Comparison of ENCODE assay signal across 8 cellular contexts in the genomic region with DNA sequence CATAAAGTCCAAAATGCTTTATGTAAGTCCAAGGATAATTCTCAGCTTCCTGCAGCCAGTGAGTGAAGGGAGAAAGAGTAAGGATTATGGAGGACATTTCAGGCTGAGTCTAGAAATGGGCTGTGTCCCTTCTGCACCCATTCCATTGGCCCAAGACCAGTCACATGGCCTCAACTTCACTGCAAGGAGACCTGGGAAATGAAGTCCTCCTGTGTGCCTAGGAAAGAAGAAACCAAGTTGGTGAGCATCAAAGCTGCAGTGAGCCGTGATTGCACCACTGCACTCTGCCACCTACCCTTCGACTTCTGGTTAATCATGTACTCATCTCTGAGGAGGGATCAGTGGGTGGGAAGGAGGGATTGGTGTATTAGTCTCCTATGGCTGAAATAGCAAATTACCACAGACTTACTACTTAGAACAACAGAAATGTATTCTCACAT.
DNase-seq lines count a peak whose midpoint lies in the region; ATAC-seq and TF ChIP-seq lines count a peak whose summit lies in the region.

No MANE protein-coding gene starts in this region.

- no peaks in the 10 kb centered on the region for H3K9me3 ChIP-seq in NT2/D1 (ENCODE audit: insufficient read depth, low read length)

- no peaks in the 10 kb centered on the region for H3K27me3 ChIP-seq in NT2/D1 (ENCODE audit: insufficient read depth, insufficient read length)

- H3K4me3 ChIP-seq in NT2/D1 (ENCODE audit: insufficient read length, low read depth) (no peak overlapping the region), fibroblast of pulmonary artery (replicated peaks; ENCODE audit: low read depth, low read length) (no peak overlapping the region)

- H3K4me1 ChIP-seq in NT2/D1 (ENCODE audit: insufficient read depth, insufficient read length), result peaks cover 5% of the 10 kb centered on the region

- peaks cover 54% of the 10 kb centered on the region for H3K36me3 ChIP-seq in NT2/D1 (ENCODE audit: insufficient read depth, insufficient read length, low read length)

- DNase-seq in NT2/D1 (ENCODE audit: low read depth, low spot score) (peak; percentile 30), activated T-cell treated with anti-CD3 and anti-CD28 coated beads for 24 hours (ENCODE audit: low read depth) (peak; percentile 63), fibroblast of pulmonary artery (ENCODE audit: low read depth) (peak; percentile 60), putamen (ENCODE audit: low spot score) (peak; percentile 68), COR-L47 (lab: John Stamatoyannopoulos, UW) (no peak)

- ATAC-seq in GM18502 (IDR thresholded peaks at IDR 0.05; ENCODE audit: poor library complexity, unreplicated experiment) (peak; percentile 37), HG02973 (IDR thresholded peaks at IDR 0.05; ENCODE audit: unreplicated experiment) (peak; percentile 38), GM18511 (IDR thresholded peaks at IDR 0.05; ENCODE audit: unreplicated experiment) (no peak)

- no peak overlapping the region for H3K9ac ChIP-seq in NT2/D1 (ENCODE audit: insufficient read length, low read depth)

- no peak for TF ChIP-seq CTCF in fibroblast of pulmonary artery (IDR thresholded peaks at IDR 0.05; ENCODE audit: low read length, missing control alignments)
